8 cellular contexts compared by ENCODE assay signal in genomic region chr6:34888874-34889555, GRCh38. TPM values are rescaled to one million over a fixed set of nuclear protein-coding genes. Genes with fewer than 3 reads are reported as not detected.
DNase-seq lines count a peak whose midpoint lies in the region; ATAC-seq and TF ChIP-seq lines count a peak whose summit lies in the region.

Gene ANKS1A (plus strand): TSS chr6:34889255. CDS start chr6:34889403, 148 bp downstream.

- peak within 1 kb of the TSS; percentile 80 for H3K4me3 ChIP-seq in kidney epithelial cell (ENCODE audit: low read depth, low read length)

- TF ChIP-seq CTCF in kidney epithelial cell (IDR thresholded peaks at IDR 0.05; ENCODE audit: insufficient read depth, low read length, poor library complexity, severe bottlenecking): no peak

- H3K36me3 ChIP-seq in kidney epithelial cell (ENCODE audit: control insufficient read depth, insufficient read depth, low read length): no peaks in the 10 kb centered on the region

- no peaks in the 10 kb centered on the region for H3K27me3 ChIP-seq in kidney epithelial cell (ENCODE audit: control insufficient read depth, insufficient read depth, low read length)

- ATAC-seq in HG02763 (IDR thresholded peaks at IDR 0.05; ENCODE audit: unreplicated experiment) (peak; percentile 54), HG02588 (IDR thresholded peaks at IDR 0.05; ENCODE audit: unreplicated experiment) (no peak)
- peak; percentile 78 to 80 for ATAC-seq in activated CD4-positive, CD25-positive, alpha-beta regulatory T cell treated with anti-CD3 and anti-CD28 coated beads, Interleukin-2, amount 50 U/mL, for 24 hours

- peak; percentile 69 for DNase-seq in ELR (ENCODE audit: low read depth)
- peak; percentile 93 for DNase-seq in NCI-H2171 (lab: John Stamatoyannopoulos, UW)
- DNase-seq in cerebellar cortex (ENCODE audit: low spot score): peak; percentile 87
- no peak for DNase-seq in kidney epithelial cell (ENCODE audit: low read depth)
- DNase-seq in stimulated activated CD4-positive, alpha-beta T cell treated with anti-CD3 and anti-CD28 coated beads, Interleukin-15, amount 100 ng/mL, for 24 hours: peak; percentile 92

RNA-seq across cellular contexts. Expression of gene ANKS1A, which starts in this region (rescaled TPM):
- 18.1 and 20.2 TPM in 2 replicates for total RNA-seq in kidney epithelial cell
